ENCODE assay signal across 1 cellular context in the genomic region with DNA sequence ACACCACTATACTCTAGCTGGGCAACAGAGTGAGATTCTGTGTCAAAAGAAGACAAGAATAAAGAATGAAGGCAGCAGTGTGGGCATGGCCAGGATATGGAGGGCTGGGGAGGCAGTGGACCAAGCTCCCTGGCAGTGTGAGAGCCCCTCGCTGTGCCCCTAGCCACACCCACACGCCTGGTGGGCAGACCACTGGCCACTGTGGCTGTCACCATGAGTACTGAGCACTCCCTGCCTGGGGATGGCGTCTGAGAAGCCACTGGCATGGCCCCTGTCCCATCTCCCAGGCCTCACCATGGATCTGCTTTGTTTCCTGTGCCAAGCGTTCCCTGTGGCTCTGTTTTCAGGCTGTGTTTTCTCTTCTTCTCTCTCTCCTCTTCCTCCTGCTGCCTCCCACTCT.
TF ChIP-seq lines count a peak whose summit lies in the region.

No MANE protein-coding gene starts in this region.

TF ChIP-seq in IMR-90, 13 proteins besides CTCF, POLR2A, EP300 and RAD21:
- no peak for TF ChIP-seq RFX5 (IDR thresholded peaks at IDR 0.05; ENCODE audit: low read depth, low read length)
- TF ChIP-seq, protein P1, sequence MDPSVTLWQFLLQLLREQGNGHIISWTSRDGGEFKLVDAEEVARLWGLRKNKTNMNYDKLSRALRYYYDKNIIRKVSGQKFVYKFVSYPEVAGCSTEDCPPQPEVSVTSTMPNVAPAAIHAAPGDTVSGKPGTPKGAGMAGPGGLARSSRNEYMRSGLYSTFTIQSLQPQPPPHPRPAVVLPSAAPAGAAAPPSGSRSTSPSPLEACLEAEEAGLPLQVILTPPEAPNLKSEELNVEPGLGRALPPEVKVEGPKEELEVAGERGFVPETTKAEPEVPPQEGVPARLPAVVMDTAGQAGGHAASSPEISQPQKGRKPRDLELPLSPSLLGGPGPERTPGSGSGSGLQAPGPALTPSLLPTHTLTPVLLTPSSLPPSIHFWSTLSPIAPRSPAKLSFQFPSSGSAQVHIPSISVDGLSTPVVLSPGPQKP (IDR thresholded peaks at IDR 0.05; ENCODE audit: borderline replicate concordance, low read depth, low read length): no peak
- TF ChIP-seq FOS (IDR thresholded peaks at IDR 0.05; ENCODE audit: low read depth, low read length): no peak
- no peak for TF ChIP-seq SMC3 (IDR thresholded peaks at IDR 0.05; ENCODE audit: low read depth, low read length)
- no peak for TF ChIP-seq CEBPB (IDR thresholded peaks at IDR 0.05; ENCODE audit: low read depth, low read length)
- TF ChIP-seq MXI1 (IDR thresholded peaks at IDR 0.05; ENCODE audit: borderline replicate concordance, low read depth, low read length): no peak
- TF ChIP-seq MAFK (IDR thresholded peaks at IDR 0.05; ENCODE audit: low read depth, low read length): no peak
- TF ChIP-seq RCOR1 (IDR thresholded peaks at IDR 0.05; ENCODE audit: insufficient replicate concordance, low read length): no peak
- no peak for TF ChIP-seq NFE2L2 (IDR thresholded peaks at IDR 0.05; ENCODE audit: low read depth, low read length)
- TF ChIP-seq MAZ (IDR thresholded peaks at IDR 0.05; ENCODE audit: borderline replicate concordance, low read depth, low read length): no peak
- TF ChIP-seq CHD1 (IDR thresholded peaks at IDR 0.05; ENCODE audit: low read depth, low read length): no peak
- no peak for TF ChIP-seq BHLHE40 (IDR thresholded peaks at IDR 0.05; ENCODE audit: low read depth, low read length)
- no peak for TF ChIP-seq USF2 (IDR thresholded peaks at IDR 0.05; ENCODE audit: low read depth, low read length)
